19 cellular contexts compared by ENCODE assay signal in genomic region chr5:98214240-98215051, GRCh38.
DNase-seq lines count a peak whose midpoint lies in the region; ATAC-seq and TF ChIP-seq lines count a peak whose summit lies in the region.
"Had no signal": no experiment of that assay in that cellular context is flagged by ENCODE, and none has a peak within 500 bp of the region (broad histone marks: within the 10 kb centered on the region; RNA-seq: fewer than 3 reads in every experiment).

No MANE protein-coding gene starts in this region.

- no peak overlapping the region for H2AFZ ChIP-seq in osteoblast (ENCODE audit: low read length)

- H3K9me3 Mint-ChIP-seq in chondrocyte (ENCODE audit: low read depth): no peaks in the 10 kb centered on the region
- H3K9me3 Mint-ChIP-seq in activated CD4-positive, alpha-beta T cell treated with anti-CD3 and anti-CD28 coated beads for 36 hours (ENCODE audit: low read depth): no peaks in the 10 kb centered on the region
- H3K9me3 Mint-ChIP-seq: activated T-helper 1 cell treated with anti-CD3 and anti-CD28 coated beads, Interleukin-12 subunit alpha, Interleukin-12 subunit beta, Interleukin-2, Interleukin-4 antibody, amounts not matched to agents 30 ng/mL and 10 ng/mL and 1 ng/mL, durations not matched to agents 14 hours and 24 hours and 36 hours; CD4-positive, alpha-beta T cell; type B pancreatic cell had no signal

- H3K9me3 ChIP-seq in osteoblast (ENCODE audit: low read depth, low read length): no peaks in the 10 kb centered on the region
- H3K9me3 ChIP-seq: HAP-1, prostate gland had no signal

- POLR2A ChIA-PET in activated CD4-positive, alpha-beta T cell treated with anti-CD3 and anti-CD28 coated beads for 36 hours (lab: Charles Lee): no interaction called here

- H3K4me2 ChIP-seq in osteoblast (ENCODE audit: insufficient read depth, low read length): peak overlapping the region; percentile 33

- peak overlapping the region; percentile 62 for H3K27ac ChIP-seq in osteoblast (ENCODE audit: low read depth, low read length)
- H3K27ac ChIP-seq: prostate gland had no signal

- DNase-seq in Daoy (ENCODE audit: low read depth) (peak; percentile 82), HT1080 (ENCODE audit: low read depth) (peak; percentile 80), chondrocyte (ENCODE audit: low spot score) (peak; percentile 15), osteoblast (ENCODE audit: insufficient read length, low spot score, missing footprints) (peak; percentile 68), NCI-H2081 treated with DMSO at 0.1 percent for 48 hours (lab: John Stamatoyannopoulos, UW) (no peak)
- no peak for DNase-seq in effector CD8-positive, alpha-beta T cell (lab: John Stamatoyannopoulos, UW)
- no peak for DNase-seq in activated CD4-positive, alpha-beta T cell treated with anti-CD3 and anti-CD28 coated beads for 36 hours
- DNase-seq: amniotic stem cell; CD4-positive, alpha-beta T cell; islet precursor cell; Karpas-422; NCI-H1694 treated with DMSO at 0.1 percent for 48 hours; NCI-H526 treated with DMSO at 0.1 percent for 48 hours; T-helper 9 cell had no signal

- no peaks in the 10 kb centered on the region for H3K27me3 Mint-ChIP-seq in chondrocyte (ENCODE audit: low read depth)
- no peaks in the 10 kb centered on the region for H3K27me3 Mint-ChIP-seq in activated CD4-positive, alpha-beta T cell treated with anti-CD3 and anti-CD28 coated beads for 36 hours
- H3K27me3 Mint-ChIP-seq: CD4-positive, alpha-beta T cell; type B pancreatic cell had no signal

- H3K27me3 ChIP-seq in osteoblast (ENCODE audit: insufficient read depth, low read length): no peaks in the 10 kb centered on the region

- no peak overlapping the region for H3K27ac Mint-ChIP-seq in chondrocyte (ENCODE audit: unreplicated experiment)
- no peak overlapping the region for H3K27ac Mint-ChIP-seq in activated CD4-positive, alpha-beta T cell treated with anti-CD3 and anti-CD28 coated beads for 36 hours
- H3K27ac Mint-ChIP-seq: activated T-helper 1 cell treated with anti-CD3 and anti-CD28 coated beads, Interleukin-12 subunit alpha, Interleukin-12 subunit beta, Interleukin-2, Interleukin-4 antibody, amounts not matched to agents 30 ng/mL and 10 ng/mL and 1 ng/mL, durations not matched to agents 14 hours and 24 hours and 36 hours; CD4-positive, alpha-beta T cell; type B pancreatic cell had no signal

- intact Hi-C loops in activated CD4-positive, alpha-beta T cell treated with anti-CD3 and anti-CD28 coated beads for 36 hours (cut with DNase I, micrococcal nuclease): no loop called here

- no peak overlapping the region for H3K4me3 Mint-ChIP-seq in chondrocyte (ENCODE audit: unreplicated experiment)
- no peak overlapping the region for H3K4me3 Mint-ChIP-seq in activated CD4-positive, alpha-beta T cell treated with anti-CD3 and anti-CD28 coated beads for 36 hours
- H3K4me3 Mint-ChIP-seq: activated T-helper 1 cell treated with anti-CD3 and anti-CD28 coated beads, Interleukin-12 subunit alpha, Interleukin-12 subunit beta, Interleukin-2, Interleukin-4 antibody, amounts not matched to agents 30 ng/mL and 10 ng/mL and 1 ng/mL, durations not matched to agents 14 hours and 24 hours and 36 hours; CD4-positive, alpha-beta T cell; type B pancreatic cell had no signal

- no peaks in the 10 kb centered on the region for H3K79me2 ChIP-seq in osteoblast (ENCODE audit: insufficient read depth, low read length)

- no peak for ATAC-seq in activated CD4-positive, alpha-beta T cell treated with anti-CD3 and anti-CD28 coated beads for 36 hours
- ATAC-seq in HG02623 (IDR thresholded peaks at IDR 0.05; ENCODE audit: unreplicated experiment): no peak

- no peaks in the 10 kb centered on the region for H3K36me3 Mint-ChIP-seq in chondrocyte (ENCODE audit: low read depth)
- H3K36me3 Mint-ChIP-seq in activated CD4-positive, alpha-beta T cell treated with anti-CD3 and anti-CD28 coated beads for 36 hours (ENCODE audit: low read depth): no peaks in the 10 kb centered on the region
- H3K36me3 Mint-ChIP-seq: type B pancreatic cell had no signal

- H3K4me1 ChIP-seq in osteoblast (ENCODE audit: insufficient read depth, low read length): peaks cover 18% of the 10 kb centered on the region
- H3K4me1 ChIP-seq: HAP-1, prostate gland had no signal

- TF ChIP-seq CTCF in chondrocyte (IDR thresholded peaks at IDR 0.05): no peak
- TF ChIP-seq CTCF in osteoblast (IDR thresholded peaks at IDR 0.05; ENCODE audit: extremely low read depth, low read depth, low read length): no peak

- no peaks in the 10 kb centered on the region for H3K36me3 ChIP-seq in osteoblast (ENCODE audit: insufficient read depth, low read length)
- H3K36me3 ChIP-seq: HAP-1, prostate gland had no signal

- H3K4me3 ChIP-seq in osteoblast (ENCODE audit: insufficient read depth, low read length): peak overlapping the region; percentile 5
- H3K4me3 ChIP-seq: HAP-1, prostate gland had no signal

- CTCF ChIA-PET in activated CD4-positive, alpha-beta T cell treated with anti-CD3 and anti-CD28 coated beads for 36 hours (lab: Charles Lee): no interaction called here

- peaks cover 17% of the 10 kb centered on the region for H3K4me1 Mint-ChIP-seq in chondrocyte (ENCODE audit: low read depth)
- peaks cover 5% of the 10 kb centered on the region for H3K4me1 Mint-ChIP-seq in activated CD4-positive, alpha-beta T cell treated with anti-CD3 and anti-CD28 coated beads for 36 hours

- no peaks in the 10 kb centered on the region for H4K20me1 ChIP-seq in osteoblast (ENCODE audit: insufficient read depth, low read length)

Comparison
In these comparisons a context has a peak if more than half of its experiments do, and no peak if none do; other contexts are left out.
1. DNase-seq: peak in Daoy (single experiment), HT1080 (single experiment), chondrocyte (single experiment) and osteoblast (single experiment); none in effector CD8-positive, alpha-beta T cell (single experiment), NCI-H2081 treated with DMSO at 0.1 percent for 48 hours (single experiment) and activated CD4-positive, alpha-beta T cell treated with anti-CD3 and anti-CD28 coated beads for 36 hours (single experiment).